ENCODE assay signal across 27 cellular contexts in the genomic region with DNA sequence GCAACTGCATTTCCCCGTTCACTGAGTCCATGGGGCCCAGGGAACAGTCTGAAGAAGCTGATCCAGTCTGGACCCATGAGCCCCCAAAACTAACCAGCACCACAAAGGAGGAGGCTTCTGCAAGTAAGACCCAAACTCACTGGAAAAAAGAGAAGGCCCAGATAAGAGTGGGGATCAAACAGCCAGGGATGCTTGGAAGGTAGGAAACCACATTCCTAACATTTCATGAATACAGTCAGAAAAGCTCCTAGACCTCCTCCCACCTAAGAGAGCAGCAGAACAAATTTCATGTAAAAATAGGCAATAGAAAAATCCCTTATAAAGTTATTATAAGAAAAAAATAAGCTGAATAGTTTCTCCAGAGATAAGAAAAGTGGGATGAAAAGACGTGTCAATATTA.
"Had no signal": no experiment of that assay in that cellular context is flagged by ENCODE, and none has a peak within 500 bp of the region (broad histone marks: within the 10 kb centered on the region; RNA-seq: fewer than 3 reads in every experiment).

No MANE protein-coding gene starts in this region.

- H3K4me1 Mint-ChIP-seq: memory B cell; stimulated activated memory B cell treated with anti-CD40 and anti-IgM and Interleukin-4, amounts not matched to agents 10 μg/mL and 1 μg/mL and 100 μg/mL, for 72 hours had no signal

- DNase-seq: activated CD4-positive, alpha-beta T cell treated with anti-CD3 and anti-CD28 coated beads for 1 hour; activated CD4-positive, alpha-beta T cell treated with anti-CD3 and anti-CD28 coated beads, Interleukin-2, amount 50 U/mL, for 4 hours; activated CD8-positive, alpha-beta memory T cell treated with anti-CD3 and anti-CD28 coated beads for 24 hours; activated CD8-positive, alpha-beta memory T cell treated with anti-CD3 and anti-CD28 coated beads, Interleukin-2, amount 50 U/mL, for 4 hours; activated naive CD4-positive, alpha-beta T cell; activated T-cell treated with anti-CD3 and anti-CD28 coated beads, Interleukin-2, amount 50 U/mL, for 4 hours; adrenal gland; brain microvascular endothelial cell; kidney glomerular epithelial cell; mucosa of descending colon; nephron progenitor cell; right lobe of liver; stimulated activated CD4-positive, alpha-beta T cell treated with anti-CD3 and anti-CD28 coated beads, Interleukin-15, amount 100 ng/mL, for 24 hours; stomach; WERI-Rb-1 had no signal

- H3K27me3 ChIP-seq: adrenal gland, ascending aorta, brain microvascular endothelial cell, pancreas, right lobe of liver, stomach, suprapubic skin, tibial nerve had no signal

- H3K4me1 ChIP-seq: adrenal gland, ascending aorta, pancreas, right lobe of liver, suprapubic skin had no signal

- H3K27me3 Mint-ChIP-seq: activated naive CD8-positive, alpha-beta T cell; central memory CD8-positive, alpha-beta T cell; memory B cell; stimulated activated memory B cell treated with anti-CD40 and anti-IgM and Interleukin-4, amounts not matched to agents 10 μg/mL and 1 μg/mL and 100 μg/mL, for 72 hours had no signal

- H3K9me3 ChIP-seq: adrenal gland, ascending aorta, mucosa of descending colon, pancreas, right lobe of liver, stomach, suprapubic skin, tibial nerve had no signal

- H3K27ac ChIP-seq: adrenal gland, ascending aorta, brain microvascular endothelial cell, epithelial cell of prostate, pancreas, right lobe of liver, stomach, suprapubic skin, tibial nerve, WERI-Rb-1 had no signal

- H3K4me3 Mint-ChIP-seq: activated naive CD8-positive, alpha-beta T cell; activated T-cell treated with anti-CD3 and anti-CD28 coated beads, Interleukin-2, amount 50 U/mL, for 4 hours; central memory CD8-positive, alpha-beta T cell; memory B cell; nephron progenitor cell; stimulated activated memory B cell treated with anti-CD40 and anti-IgM and Interleukin-4, amounts not matched to agents 10 μg/mL and 1 μg/mL and 100 μg/mL, for 72 hours; T-helper 2 cell treated with Interferon-gamma antibody and Interleukin-4, amounts not matched to agents 5 μg/mL and 100 μg/mL, for 36 hours had no signal

- H3K4me3 ChIP-seq: adrenal gland, ascending aorta, mucosa of descending colon, pancreas, right lobe of liver, smooth muscle cell, stomach, suprapubic skin, tibial nerve had no signal

- H3K4me2 ChIP-seq: smooth muscle cell had no signal

- ATAC-seq: activated T-cell treated with anti-CD3 and anti-CD28 coated beads, Interleukin-2, amount 50 U/mL, for 4 hours; mucosa of descending colon; pancreas; right lobe of liver; stimulated activated memory B cell treated with anti-CD40 and anti-IgM and Interleukin-4, amounts not matched to agents 10 μg/mL and 1 μg/mL and 100 μg/mL, for 72 hours had no signal

- H3K9me3 Mint-ChIP-seq: activated T-cell treated with anti-CD3 and anti-CD28 coated beads, Interleukin-2, amount 50 U/mL, for 4 hours; activated T-helper 2 cell treated with anti-CD3 and anti-CD28 coated beads, Interferon-gamma antibody, Interleukin-2, Interleukin-4, amounts not matched to agents 10 μg/mL and 5 μg/mL and 100 μg/mL, durations not matched to agents 14 hours and 24 hours and 36 hours; central memory CD8-positive, alpha-beta T cell; memory B cell; nephron progenitor cell; stimulated activated memory B cell treated with anti-CD40 and anti-IgM and Interleukin-4, amounts not matched to agents 10 μg/mL and 1 μg/mL and 100 μg/mL, for 72 hours; T-helper 2 cell treated with Interferon-gamma antibody and Interleukin-4, amounts not matched to agents 5 μg/mL and 100 μg/mL, for 36 hours had no signal

- H3K27ac Mint-ChIP-seq: activated naive CD8-positive, alpha-beta T cell; activated T-helper 2 cell treated with anti-CD3 and anti-CD28 coated beads, Interferon-gamma antibody, Interleukin-2, Interleukin-4, amounts not matched to agents 10 μg/mL and 5 μg/mL and 100 μg/mL, durations not matched to agents 14 hours and 24 hours and 36 hours; memory B cell; stimulated activated memory B cell treated with anti-CD40 and anti-IgM and Interleukin-4, amounts not matched to agents 10 μg/mL and 1 μg/mL and 100 μg/mL, for 72 hours; T-helper 2 cell treated with Interferon-gamma antibody and Interleukin-4, amounts not matched to agents 5 μg/mL and 100 μg/mL, for 36 hours had no signal
